8 cellular contexts compared by ENCODE assay signal in the genomic region with DNA sequence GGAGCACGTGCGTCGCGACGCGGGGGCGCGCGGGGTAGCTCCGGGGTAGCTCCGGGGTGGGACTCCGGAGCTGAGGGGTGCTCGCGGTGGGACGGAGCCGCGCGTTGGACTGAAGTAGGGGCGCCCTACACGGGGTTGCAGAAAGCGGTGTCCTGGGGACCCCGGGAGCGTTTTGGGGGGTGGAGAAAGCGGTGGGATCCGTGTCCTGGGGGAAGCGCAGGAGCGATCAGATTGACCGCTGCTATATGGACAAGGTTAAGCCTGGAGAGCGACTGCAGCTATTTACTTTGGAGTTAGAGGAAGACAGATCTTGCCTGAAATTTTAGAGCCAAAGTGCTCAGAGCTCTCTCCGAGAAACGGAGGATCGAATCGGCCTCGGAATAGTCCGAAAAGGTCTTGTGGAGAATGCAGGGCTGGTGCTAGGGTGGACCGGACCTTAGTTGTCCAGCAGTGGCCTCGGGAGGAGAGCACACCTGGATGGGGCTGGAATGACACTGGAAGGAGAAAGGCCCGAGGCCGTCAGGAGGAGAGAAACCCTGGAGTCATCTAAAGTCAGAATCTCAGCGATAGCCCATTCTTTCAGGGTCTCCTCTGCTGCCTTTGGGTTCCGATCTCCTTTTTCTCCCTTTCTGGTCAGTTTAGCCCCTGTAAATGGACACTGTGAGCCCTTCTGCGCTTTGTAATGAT. TPM values are rescaled to one million over a fixed set of nuclear protein-coding genes. Genes with fewer than 3 reads are reported as not detected.
DNase-seq lines count a peak whose midpoint lies in the region; ATAC-seq and TF ChIP-seq lines count a peak whose summit lies in the region.

No MANE protein-coding gene starts in this region.

- H3K27me3 ChIP-seq in right lobe of liver (peaks cover 0 to 7% of the 10 kb centered on the region in 2 donors), transverse colon (no peaks in the 10 kb centered on the region)

- in situ Hi-C loops in transverse colon (cut with MboI; ENCODE audit: low pct_ligation_motif_present in 1 of 4, low pct_unique_long_range_greater_than_20kb in 1 of 4, low sequenced_read_pairs in 3 of 4) = loop anchor here in 1 of 4 donors (25.0 kb wide), 1 partner anchor 361 kb away; no protein-coding TSS in a partner anchor

- H3K9me3 ChIP-seq in right lobe of liver (no peaks in the 10 kb centered on the region), transverse colon (no peaks in the 10 kb centered on the region)

- H3K9me3 Mint-ChIP-seq in CD14-positive monocyte = no peaks in the 10 kb centered on the region

- ATAC-seq in right lobe of liver (no peak), HG02571 (IDR thresholded peaks at IDR 0.05; ENCODE audit: unreplicated experiment) (no peak)

- DNase-seq in CD14-positive monocyte (ENCODE audit: low spot score) (no peak), HK-2 (ENCODE audit: unreplicated experiment) (peak; percentile 11), astrocyte of the hippocampus (ENCODE audit: low read depth, low spot score) (peak; percentile 23), right lobe of liver (no peak), transverse colon (no peak), SW 1271 (lab: John Stamatoyannopoulos, UW) (no peak), OCI-M2 (lab: John Stamatoyannopoulos, UW; ENCODE audit: unreplicated experiment) (no peak)

- peak overlapping the region; percentile 89 to 96 (median 92) for H3K27ac Mint-ChIP-seq in CD14-positive monocyte

- H3K36me3 Mint-ChIP-seq in CD14-positive monocyte = peaks cover 6 to 27% of the 10 kb centered on the region in 2 donors

- intact Hi-C loops in CD14-positive monocyte (cut with micrococcal nuclease) = loop anchor here (10.0 kb wide), 2 partner anchors 93 to 167 kb away; partner anchors contain the start of gene ABI1 (in 2 of the 2)
- intact Hi-C loops in right lobe of liver (cut with DNase I) = no loop called here
- intact Hi-C loops in transverse colon (cut with DNase I; ENCODE audit: low total_unique reads) = no loop called here

- peak overlapping the region; percentile 76 to 90 (median 88) for H3K27ac ChIP-seq in right lobe of liver
- peak overlapping the region; percentile 90 to 97 (median 96) for H3K27ac ChIP-seq in transverse colon

- H3K4me1 Mint-ChIP-seq in CD14-positive monocyte = peaks cover 71% of the 10 kb centered on the region

- 2% methylated on average over 14 of the region's 42 CpGs for WGBS in right lobe of liver (ENCODE audit: insufficient coverage, low coverage, low lambda C conversion rate, missing lambda C conversion rate)
- WGBS in transverse colon (ENCODE audit: low coverage in 1 of 2), 2 donors = 0 to 1% methylated on average over 11 to 42 of the region's 42 CpGs

- no peak for TF ChIP-seq EP300 in transverse colon (IDR thresholded peaks at IDR 0.05; ENCODE audit: low read depth)

- H3K36me3 ChIP-seq in right lobe of liver (no peaks in the 10 kb centered on the region), transverse colon (no peaks in the 10 kb centered on the region)

- TF ChIP-seq POLR2A in right lobe of liver (IDR thresholded peaks at IDR 0.05) (no peak), transverse colon (IDR thresholded peaks at IDR 0.05) (no peak)

- peak overlapping the region; percentile 94 to 95 for H3K4me3 Mint-ChIP-seq in CD14-positive monocyte

- no peaks in the 10 kb centered on the region for H3K27me3 Mint-ChIP-seq in CD14-positive monocyte (ENCODE audit: low read depth in 3 of 3)

- H3K4me3 ChIP-seq in right lobe of liver (peak overlapping the region; percentile 81 to 97 (median 82)), transverse colon (peak overlapping the region; percentile 86 to 97 (median 94))

- TF ChIP-seq CTCF in CD14-positive monocyte (IDR thresholded peaks at IDR 0.05) = no peak
- TF ChIP-seq CTCF in right lobe of liver (IDR thresholded peaks at IDR 0.05) = no peak
- no peak for TF ChIP-seq CTCF in transverse colon (IDR thresholded peaks at IDR 0.05)

- H3K4me1 ChIP-seq in right lobe of liver = peaks cover 0 to 22% (median 3%) of the 10 kb centered on the region in 4 donors
- H3K4me1 ChIP-seq in transverse colon = peaks cover 4 to 52% (median 35%) of the 10 kb centered on the region in 4 donors

RNA-seq across cellular contexts. Expression of gene PDSS1, which starts 0.6 kb away (rescaled TPM):
- 10 to 100 TPM; 12.6 to 13.1 TPM for polyA plus RNA-seq in CD14-positive monocyte
- 10 to 100 TPM in 2 of 6 experiments, 1 to 10 TPM in 4; 2.3 to 15.9 (median 4.1) TPM for total RNA-seq in right lobe of liver
- 10 to 100 TPM; 13.1 to 66.7 (median 23.8) TPM for total RNA-seq in transverse colon

Comparison
In these comparisons a context has a peak if more than half of its experiments do, and no peak if none do; other contexts are left out.
1. DNase-seq: peak in HK-2 (single experiment) and astrocyte of the hippocampus (single experiment); none in CD14-positive monocyte (single experiment), right lobe of liver (0 of 3), transverse colon (single experiment), SW 1271 (0 of 2) and OCI-M2 (single experiment).
2. intact Hi-C loops: an anchor here in CD14-positive monocyte (10.0 kb wide); none called in right lobe of liver and transverse colon.